Comparison of ENCODE assay signal across 1 cellular context in the genomic region with DNA sequence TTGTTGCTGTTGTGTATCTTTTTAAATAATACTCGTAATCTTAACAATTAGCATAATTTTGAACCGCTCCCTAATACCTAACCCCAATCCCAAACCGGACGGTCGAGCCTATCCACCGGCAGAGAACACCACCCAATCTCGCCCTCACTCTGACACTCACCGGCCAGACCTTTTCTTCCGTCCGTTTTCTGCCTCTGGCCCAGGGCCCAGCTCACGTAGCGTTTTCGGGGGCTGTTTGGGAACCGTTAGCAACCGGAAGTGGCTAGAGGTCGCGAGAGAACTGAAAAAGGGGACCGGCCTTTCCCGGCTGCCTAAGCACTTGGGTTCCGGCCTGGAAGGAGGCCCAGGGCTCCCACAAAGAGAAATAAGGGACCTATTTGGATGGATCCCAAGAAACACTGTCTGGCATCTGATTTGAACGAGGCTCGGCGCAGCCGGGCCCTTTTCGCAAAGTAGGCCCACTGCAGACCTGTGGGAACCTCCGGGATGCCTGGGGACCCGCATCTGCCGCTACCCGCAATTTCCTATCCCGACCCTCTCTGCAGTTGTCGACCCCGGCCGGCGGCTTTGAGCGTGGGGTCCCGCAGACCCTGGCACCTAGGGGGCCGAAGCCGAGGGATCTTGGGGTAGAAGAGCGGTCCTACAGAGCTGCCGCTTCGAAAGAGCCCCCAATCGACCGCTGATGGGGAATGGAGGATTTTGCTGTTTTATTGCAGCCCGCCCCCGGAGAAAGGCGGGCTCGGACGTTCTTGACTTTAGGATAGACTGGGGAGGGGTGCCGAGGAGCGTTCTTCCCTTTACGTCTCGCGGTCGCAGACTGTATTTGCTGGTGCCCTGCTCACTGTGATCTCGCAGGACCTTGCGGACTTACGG.
TF ChIP-seq lines count a peak whose summit lies in the region.

No MANE protein-coding gene starts in this region.

TF ChIP-seq in HepG2, 621 proteins besides CTCF, POLR2A, EP300 and RAD21 (continued from another document and continues in another):
- TF ChIP-seq, protein P1, sequence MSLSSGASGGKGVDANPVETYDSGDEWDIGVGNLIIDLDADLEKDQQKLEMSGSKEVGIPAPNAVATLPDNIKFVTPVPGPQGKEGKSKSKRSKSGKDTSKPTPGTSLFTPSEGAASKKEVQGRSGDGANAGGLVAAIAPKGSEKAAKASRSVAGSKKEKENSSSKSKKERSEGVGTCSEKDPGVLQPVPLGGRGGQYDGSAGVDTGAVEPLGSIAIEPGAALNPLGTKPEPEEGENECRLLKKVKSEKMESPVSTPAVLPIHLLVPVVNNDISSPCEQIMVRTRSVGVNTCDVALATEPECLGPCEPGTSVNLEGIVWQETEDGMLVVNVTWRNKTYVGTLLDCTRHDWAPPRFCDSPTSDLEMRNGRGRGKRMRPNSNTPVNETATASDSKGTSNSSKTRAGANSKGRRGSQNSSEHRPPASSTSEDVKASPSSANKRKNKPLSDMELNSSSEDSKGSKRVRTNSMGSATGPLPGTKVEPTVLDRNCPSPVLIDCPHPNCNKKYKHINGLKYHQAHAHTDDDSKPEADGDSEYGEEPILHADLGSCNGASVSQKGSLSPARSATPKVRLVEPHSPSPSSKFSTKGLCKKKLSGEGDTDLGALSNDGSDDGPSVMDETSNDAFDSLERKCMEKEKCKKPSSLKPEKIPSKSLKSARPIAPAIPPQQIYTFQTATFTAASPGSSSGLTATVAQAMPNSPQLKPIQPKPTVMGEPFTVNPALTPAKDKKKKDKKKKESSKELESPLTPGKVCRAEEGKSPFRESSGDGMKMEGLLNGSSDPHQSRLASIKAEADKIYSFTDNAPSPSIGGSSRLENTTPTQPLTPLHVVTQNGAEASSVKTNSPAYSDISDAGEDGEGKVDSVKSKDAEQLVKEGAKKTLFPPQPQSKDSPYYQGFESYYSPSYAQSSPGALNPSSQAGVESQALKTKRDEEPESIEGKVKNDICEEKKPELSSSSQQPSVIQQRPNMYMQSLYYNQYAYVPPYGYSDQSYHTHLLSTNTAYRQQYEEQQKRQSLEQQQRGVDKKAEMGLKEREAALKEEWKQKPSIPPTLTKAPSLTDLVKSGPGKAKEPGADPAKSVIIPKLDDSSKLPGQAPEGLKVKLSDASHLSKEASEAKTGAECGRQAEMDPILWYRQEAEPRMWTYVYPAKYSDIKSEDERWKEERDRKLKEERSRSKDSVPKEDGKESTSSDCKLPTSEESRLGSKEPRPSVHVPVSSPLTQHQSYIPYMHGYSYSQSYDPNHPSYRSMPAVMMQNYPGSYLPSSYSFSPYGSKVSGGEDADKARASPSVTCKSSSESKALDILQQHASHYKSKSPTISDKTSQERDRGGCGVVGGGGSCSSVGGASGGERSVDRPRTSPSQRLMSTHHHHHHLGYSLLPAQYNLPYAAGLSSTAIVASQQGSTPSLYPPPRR (CRISPR knock-in tag; IDR thresholded peaks at IDR 0.05; ENCODE audit: borderline replicate concordance) = peak; percentile 22; the same call in 1 of the 2 replicates
- TF ChIP-seq DPF2 (CRISPR knock-in tag; IDR thresholded peaks at IDR 0.05; ENCODE audit: borderline replicate concordance, low read depth) = no peak
- TF ChIP-seq ZNF773 (CRISPR knock-in tag; IDR thresholded peaks at IDR 0.05; ENCODE audit: borderline replicate concordance) = peak; percentile 13; the same call in 1 of the 2 replicates
- TF ChIP-seq, protein P2, sequence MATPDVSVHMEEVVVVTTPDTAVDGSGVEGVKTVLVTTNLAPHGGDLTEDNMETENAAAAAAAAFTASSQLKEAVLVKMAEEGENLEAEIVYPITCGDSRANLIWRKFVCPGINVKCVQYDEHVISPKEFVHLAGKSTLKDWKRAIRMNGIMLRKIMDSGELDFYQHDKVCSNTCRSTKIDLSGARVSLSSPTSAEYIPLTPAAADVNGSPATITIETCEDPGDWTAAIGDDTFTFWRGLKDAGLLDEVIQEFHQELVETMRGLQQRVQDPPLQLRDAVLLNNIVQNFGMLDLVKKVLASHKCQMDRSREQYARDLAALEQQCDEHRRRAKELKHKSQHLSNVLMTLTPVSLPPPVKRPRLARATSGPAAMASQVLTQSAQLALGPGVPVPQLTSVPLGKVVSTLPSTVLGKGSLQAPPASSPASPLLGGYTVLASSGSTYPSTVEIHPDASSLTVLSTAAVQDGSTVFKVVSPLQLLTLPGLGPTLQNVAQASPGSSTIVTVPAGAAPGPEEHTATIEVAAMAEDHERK (CRISPR knock-in tag; IDR thresholded peaks at IDR 0.05; ENCODE audit: low read depth) = no peak
- no peak for TF ChIP-seq ZNF484 (CRISPR knock-in tag; IDR thresholded peaks at IDR 0.05; ENCODE audit: borderline replicate concordance, low read depth)
- TF ChIP-seq NCOA2 (CRISPR knock-in tag; IDR thresholded peaks at IDR 0.05) = peak; percentile 53
- peak; percentile 79; the same call in 1 of the 2 replicates for TF ChIP-seq ZNF441 (CRISPR knock-in tag; IDR thresholded peaks at IDR 0.05; ENCODE audit: borderline replicate concordance)
- peak; percentile 90; the same call in 1 of the 2 replicates for TF ChIP-seq HOXD1 (CRISPR knock-in tag; IDR thresholded peaks at IDR 0.05)
- TF ChIP-seq XBP1 (CRISPR knock-in tag; IDR thresholded peaks at IDR 0.05) = peak; percentile 67; the same call in 1 of the 2 replicates
- TF ChIP-seq, protein P3, sequence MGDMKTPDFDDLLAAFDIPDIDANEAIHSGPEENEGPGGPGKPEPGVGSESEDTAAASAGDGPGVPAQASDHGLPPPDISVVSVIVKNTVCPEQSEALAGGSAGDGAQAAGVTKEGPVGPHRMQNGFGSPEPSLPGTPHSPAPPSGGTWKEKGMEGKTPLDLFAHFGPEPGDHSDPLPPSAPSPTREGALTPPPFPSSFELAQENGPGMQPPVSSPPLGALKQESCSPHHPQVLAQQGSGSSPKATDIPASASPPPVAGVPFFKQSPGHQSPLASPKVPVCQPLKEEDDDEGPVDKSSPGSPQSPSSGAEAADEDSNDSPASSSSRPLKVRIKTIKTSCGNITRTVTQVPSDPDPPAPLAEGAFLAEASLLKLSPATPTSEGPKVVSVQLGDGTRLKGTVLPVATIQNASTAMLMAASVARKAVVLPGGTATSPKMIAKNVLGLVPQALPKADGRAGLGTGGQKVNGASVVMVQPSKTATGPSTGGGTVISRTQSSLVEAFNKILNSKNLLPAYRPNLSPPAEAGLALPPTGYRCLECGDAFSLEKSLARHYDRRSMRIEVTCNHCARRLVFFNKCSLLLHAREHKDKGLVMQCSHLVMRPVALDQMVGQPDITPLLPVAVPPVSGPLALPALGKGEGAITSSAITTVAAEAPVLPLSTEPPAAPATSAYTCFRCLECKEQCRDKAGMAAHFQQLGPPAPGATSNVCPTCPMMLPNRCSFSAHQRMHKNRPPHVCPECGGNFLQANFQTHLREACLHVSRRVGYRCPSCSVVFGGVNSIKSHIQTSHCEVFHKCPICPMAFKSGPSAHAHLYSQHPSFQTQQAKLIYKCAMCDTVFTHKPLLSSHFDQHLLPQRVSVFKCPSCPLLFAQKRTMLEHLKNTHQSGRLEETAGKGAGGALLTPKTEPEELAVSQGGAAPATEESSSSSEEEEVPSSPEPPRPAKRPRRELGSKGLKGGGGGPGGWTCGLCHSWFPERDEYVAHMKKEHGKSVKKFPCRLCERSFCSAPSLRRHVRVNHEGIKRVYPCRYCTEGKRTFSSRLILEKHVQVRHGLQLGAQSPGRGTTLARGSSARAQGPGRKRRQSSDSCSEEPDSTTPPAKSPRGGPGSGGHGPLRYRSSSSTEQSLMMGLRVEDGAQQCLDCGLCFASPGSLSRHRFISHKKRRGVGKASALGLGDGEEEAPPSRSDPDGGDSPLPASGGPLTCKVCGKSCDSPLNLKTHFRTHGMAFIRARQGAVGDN (CRISPR knock-in tag; IDR thresholded peaks at IDR 0.05) = peak; percentile 91
- TF ChIP-seq ZNF766 (CRISPR knock-in tag; IDR thresholded peaks at IDR 0.05; ENCODE audit: borderline replicate concordance) = peak; percentile 75; the same call in 1 of the 2 replicates
- TF ChIP-seq, protein P4, sequence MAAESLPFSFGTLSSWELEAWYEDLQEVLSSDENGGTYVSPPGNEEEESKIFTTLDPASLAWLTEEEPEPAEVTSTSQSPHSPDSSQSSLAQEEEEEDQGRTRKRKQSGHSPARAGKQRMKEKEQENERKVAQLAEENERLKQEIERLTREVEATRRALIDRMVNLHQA (CRISPR knock-in tag; IDR thresholded peaks at IDR 0.05) = no peak
- TF ChIP-seq HNF4A (CRISPR knock-in tag; IDR thresholded peaks at IDR 0.05) = peak; percentile 65
- TF ChIP-seq GTF3A (CRISPR knock-in tag; conservative IDR thresholded peaks at IDR 0.05) = peak; percentile 61; the same call in 1 of the 2 replicates
- no peak for TF ChIP-seq ZNF251 (CRISPR knock-in tag; IDR thresholded peaks at IDR 0.05)
- TF ChIP-seq, protein P5, sequence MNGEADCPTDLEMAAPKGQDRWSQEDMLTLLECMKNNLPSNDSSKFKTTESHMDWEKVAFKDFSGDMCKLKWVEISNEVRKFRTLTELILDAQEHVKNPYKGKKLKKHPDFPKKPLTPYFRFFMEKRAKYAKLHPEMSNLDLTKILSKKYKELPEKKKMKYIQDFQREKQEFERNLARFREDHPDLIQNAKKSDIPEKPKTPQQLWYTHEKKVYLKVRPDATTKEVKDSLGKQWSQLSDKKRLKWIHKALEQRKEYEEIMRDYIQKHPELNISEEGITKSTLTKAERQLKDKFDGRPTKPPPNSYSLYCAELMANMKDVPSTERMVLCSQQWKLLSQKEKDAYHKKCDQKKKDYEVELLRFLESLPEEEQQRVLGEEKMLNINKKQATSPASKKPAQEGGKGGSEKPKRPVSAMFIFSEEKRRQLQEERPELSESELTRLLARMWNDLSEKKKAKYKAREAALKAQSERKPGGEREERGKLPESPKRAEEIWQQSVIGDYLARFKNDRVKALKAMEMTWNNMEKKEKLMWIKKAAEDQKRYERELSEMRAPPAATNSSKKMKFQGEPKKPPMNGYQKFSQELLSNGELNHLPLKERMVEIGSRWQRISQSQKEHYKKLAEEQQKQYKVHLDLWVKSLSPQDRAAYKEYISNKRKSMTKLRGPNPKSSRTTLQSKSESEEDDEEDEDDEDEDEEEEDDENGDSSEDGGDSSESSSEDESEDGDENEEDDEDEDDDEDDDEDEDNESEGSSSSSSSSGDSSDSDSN (CRISPR knock-in tag; IDR thresholded peaks at IDR 0.05) = peak; percentile 95
- TF ChIP-seq, protein P6, sequence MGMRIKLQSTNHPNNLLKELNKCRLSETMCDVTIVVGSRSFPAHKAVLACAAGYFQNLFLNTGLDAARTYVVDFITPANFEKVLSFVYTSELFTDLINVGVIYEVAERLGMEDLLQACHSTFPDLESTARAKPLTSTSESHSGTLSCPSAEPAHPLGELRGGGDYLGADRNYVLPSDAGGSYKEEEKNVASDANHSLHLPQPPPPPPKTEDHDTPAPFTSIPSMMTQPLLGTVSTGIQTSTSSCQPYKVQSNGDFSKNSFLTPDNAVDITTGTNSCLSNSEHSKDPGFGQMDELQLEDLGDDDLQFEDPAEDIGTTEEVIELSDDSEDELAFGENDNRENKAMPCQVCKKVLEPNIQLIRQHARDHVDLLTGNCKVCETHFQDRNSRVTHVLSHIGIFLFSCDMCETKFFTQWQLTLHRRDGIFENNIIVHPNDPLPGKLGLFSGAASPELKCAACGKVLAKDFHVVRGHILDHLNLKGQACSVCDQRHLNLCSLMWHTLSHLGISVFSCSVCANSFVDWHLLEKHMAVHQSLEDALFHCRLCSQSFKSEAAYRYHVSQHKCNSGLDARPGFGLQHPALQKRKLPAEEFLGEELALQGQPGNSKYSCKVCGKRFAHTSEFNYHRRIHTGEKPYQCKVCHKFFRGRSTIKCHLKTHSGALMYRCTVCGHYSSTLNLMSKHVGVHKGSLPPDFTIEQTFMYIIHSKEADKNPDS (CRISPR knock-in tag; IDR thresholded peaks at IDR 0.05) = no peak
- TF ChIP-seq ATF7-NPFF (CRISPR knock-in tag; IDR thresholded peaks at IDR 0.05; ENCODE audit: low read depth) = peak; percentile 71; the same call in 1 of the 2 replicates
- TF ChIP-seq ZSCAN20 (CRISPR knock-in tag; IDR thresholded peaks at IDR 0.05; ENCODE audit: borderline replicate concordance) = 0 out of 2 replicates have a peak, but pooled peaks have one; percentile 20
- peak; percentile 89 for TF ChIP-seq SALL1 (CRISPR knock-in tag; IDR thresholded peaks at IDR 0.05)
- peak; percentile 72; the same call in 1 of the 2 replicates for TF ChIP-seq ZKSCAN1 (IDR thresholded peaks at IDR 0.05; ENCODE audit: low read length)
- TF ChIP-seq EEA1 (CRISPR knock-in tag; IDR thresholded peaks at IDR 0.05; ENCODE audit: borderline replicate concordance) = peak; percentile 55
- peak; percentile 85 for TF ChIP-seq AGO2 (optimal IDR thresholded peaks at IDR 0.05; ENCODE audit: low read depth, low read length)
- 0 out of 2 replicates have a peak, but pooled peaks have one; percentile 28 for TF ChIP-seq U2AF2 (IDR thresholded peaks at IDR 0.05; ENCODE audit: low read depth, low read length)
- TF ChIP-seq, protein P7, sequence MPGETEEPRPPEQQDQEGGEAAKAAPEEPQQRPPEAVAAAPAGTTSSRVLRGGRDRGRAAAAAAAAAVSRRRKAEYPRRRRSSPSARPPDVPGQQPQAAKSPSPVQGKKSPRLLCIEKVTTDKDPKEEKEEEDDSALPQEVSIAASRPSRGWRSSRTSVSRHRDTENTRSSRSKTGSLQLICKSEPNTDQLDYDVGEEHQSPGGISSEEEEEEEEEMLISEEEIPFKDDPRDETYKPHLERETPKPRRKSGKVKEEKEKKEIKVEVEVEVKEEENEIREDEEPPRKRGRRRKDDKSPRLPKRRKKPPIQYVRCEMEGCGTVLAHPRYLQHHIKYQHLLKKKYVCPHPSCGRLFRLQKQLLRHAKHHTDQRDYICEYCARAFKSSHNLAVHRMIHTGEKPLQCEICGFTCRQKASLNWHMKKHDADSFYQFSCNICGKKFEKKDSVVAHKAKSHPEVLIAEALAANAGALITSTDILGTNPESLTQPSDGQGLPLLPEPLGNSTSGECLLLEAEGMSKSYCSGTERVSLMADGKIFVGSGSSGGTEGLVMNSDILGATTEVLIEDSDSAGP (CRISPR knock-in tag; IDR thresholded peaks at IDR 0.05; ENCODE audit: borderline replicate concordance) = peak; percentile 96
- TF ChIP-seq, protein P8, sequence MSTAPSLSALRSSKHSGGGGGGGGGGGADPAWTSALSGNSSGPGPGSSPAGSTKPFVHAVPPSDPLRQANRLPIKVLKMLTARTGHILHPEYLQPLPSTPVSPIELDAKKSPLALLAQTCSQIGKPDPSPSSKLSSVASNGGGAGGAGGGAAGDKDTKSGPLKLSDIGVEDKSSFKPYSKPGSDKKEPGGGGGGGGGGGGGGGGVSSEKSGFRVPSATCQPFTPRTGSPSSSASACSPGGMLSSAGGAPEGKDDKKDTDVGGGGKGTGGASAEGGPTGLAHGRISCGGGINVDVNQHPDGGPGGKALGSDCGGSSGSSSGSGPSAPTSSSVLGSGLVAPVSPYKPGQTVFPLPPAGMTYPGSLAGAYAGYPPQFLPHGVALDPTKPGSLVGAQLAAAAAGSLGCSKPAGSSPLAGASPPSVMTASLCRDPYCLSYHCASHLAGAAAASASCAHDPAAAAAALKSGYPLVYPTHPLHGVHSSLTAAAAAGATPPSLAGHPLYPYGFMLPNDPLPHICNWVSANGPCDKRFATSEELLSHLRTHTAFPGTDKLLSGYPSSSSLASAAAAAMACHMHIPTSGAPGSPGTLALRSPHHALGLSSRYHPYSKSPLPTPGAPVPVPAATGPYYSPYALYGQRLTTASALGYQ (CRISPR knock-in tag; IDR thresholded peaks at IDR 0.05) = peak; percentile 86
- TF ChIP-seq, protein P9, sequence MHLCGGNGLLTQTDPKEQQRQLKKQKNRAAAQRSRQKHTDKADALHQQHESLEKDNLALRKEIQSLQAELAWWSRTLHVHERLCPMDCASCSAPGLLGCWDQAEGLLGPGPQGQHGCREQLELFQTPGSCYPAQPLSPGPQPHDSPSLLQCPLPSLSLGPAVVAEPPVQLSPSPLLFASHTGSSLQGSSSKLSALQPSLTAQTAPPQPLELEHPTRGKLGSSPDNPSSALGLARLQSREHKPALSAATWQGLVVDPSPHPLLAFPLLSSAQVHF (CRISPR knock-in tag; IDR thresholded peaks at IDR 0.05) = no peak; the same call in 1 of the 2 replicates
- TF ChIP-seq PAX8 (CRISPR knock-in tag; IDR thresholded peaks at IDR 0.05; ENCODE audit: borderline replicate concordance) = peak; percentile 80; the same call in 1 of the 2 replicates
